Comparison of ENCODE assay signal across 16 cellular contexts in genomic region chr7:113143486-113144257, GRCh38. TPM values are rescaled to one million over a fixed set of nuclear protein-coding genes. Genes with fewer than 3 reads are reported as not detected.
DNase-seq lines count a peak whose midpoint lies in the region; ATAC-seq and TF ChIP-seq lines count a peak whose summit lies in the region.
"Had no signal": no experiment of that assay in that cellular context is flagged by ENCODE, and none has a peak within 500 bp of the region (broad histone marks: within the 10 kb centered on the region; RNA-seq: fewer than 3 reads in every experiment).

No MANE protein-coding gene starts in this region.

- H3K27ac ChIP-seq in heart right ventricle, result no peak overlapping the region
- H3K27ac ChIP-seq: Peyer's patch, spleen had no signal

- intact Hi-C loops in CD14-positive monocyte (cut with micrococcal nuclease) (no loop called here), heart right ventricle (cut with DNase I) (no loop called here)

- peaks cover 0 to 5% (median 2%) of the 10 kb centered on the region in 3 donors for H3K27me3 Mint-ChIP-seq in CD14-positive monocyte (ENCODE audit: low read depth in 3 of 3)
- no peaks in the 10 kb centered on the region for H3K27me3 Mint-ChIP-seq in activated naive CD4-positive, alpha-beta T cell treated with anti-CD3 and anti-CD28 coated beads, Interleukin-2, amount 10 ng/mL, durations not matched to agents 7 days and 5 days

- H3K36me3 ChIP-seq in heart right ventricle, result no peaks in the 10 kb centered on the region
- H3K36me3 ChIP-seq: Peyer's patch, spleen had no signal

- H3K9me3 ChIP-seq in heart right ventricle, result no peaks in the 10 kb centered on the region
- H3K9me3 ChIP-seq: Peyer's patch, spleen had no signal

- H3K9me3 Mint-ChIP-seq in CD14-positive monocyte, result peaks cover 0 to 4% (median 0%) of the 10 kb centered on the region in 7 donors
- H3K9me3 Mint-ChIP-seq in activated naive CD4-positive, alpha-beta T cell treated with anti-CD3 and anti-CD28 coated beads, Interleukin-2, amount 10 ng/mL, durations not matched to agents 7 days and 5 days, result no peaks in the 10 kb centered on the region
- H3K9me3 Mint-ChIP-seq: activated naive CD4-positive, alpha-beta T cell treated with anti-CD3 and anti-CD28 coated beads, Interleukin-2, amount 50 U/mL, for 24 hours had no signal

- DNase-seq in CD14-positive monocyte (ENCODE audit: low spot score) (no peak), NB4 (ENCODE audit: low read depth) (peak; percentile 73), heart right ventricle (no peak), D341Med (ENCODE audit: low spot score) (no peak)
- no peak for DNase-seq in stimulated activated CD8-positive, alpha-beta memory T cell treated with anti-CD3 and anti-CD28 coated beads, Interleukin-4, amount 100 ng/mL, for 48 hours
- no peak for DNase-seq in activated naive CD4-positive, alpha-beta T cell treated with anti-CD3 and anti-CD28 coated beads, Interleukin-2, amount 10 ng/mL, durations not matched to agents 7 days and 5 days
- DNase-seq: ACHN; NCI-H1105 treated with DMSO at 0.1 percent for 48 hours; Peyer's patch; spleen; stimulated activated naive CD8-positive, alpha-beta T cell treated with anti-CD3 and anti-CD28 coated beads, Interleukin-15, Interleukin-2, amounts not matched to agents 100 U/mL and 50 U/mL, for 24 hours had no signal

- TF ChIP-seq CTCF in CD14-positive monocyte (IDR thresholded peaks at IDR 0.05) (no peak), NB4 (IDR thresholded peaks at IDR 0.05; ENCODE audit: low read depth, low read length) (no peak), heart right ventricle (IDR thresholded peaks at IDR 0.05) (no peak)

- H3K27ac Mint-ChIP-seq in CD14-positive monocyte, result peak overlapping the region; percentile 15 to 83 (median 51)
- no peak overlapping the region for H3K27ac Mint-ChIP-seq in activated naive CD4-positive, alpha-beta T cell treated with anti-CD3 and anti-CD28 coated beads, Interleukin-2, amount 10 ng/mL, durations not matched to agents 7 days and 5 days
- H3K27ac Mint-ChIP-seq: activated naive CD4-positive, alpha-beta T cell treated with anti-CD3 and anti-CD28 coated beads, Interleukin-2, amount 50 U/mL, for 24 hours had no signal

- H3K4me1 ChIP-seq in heart right ventricle, result no peaks in the 10 kb centered on the region
- H3K4me1 ChIP-seq: Peyer's patch had no signal

- peak; percentile 47 for ATAC-seq in GM19452 (IDR thresholded peaks at IDR 0.05; ENCODE audit: unreplicated experiment)
- ATAC-seq in HG02973 (IDR thresholded peaks at IDR 0.05; ENCODE audit: unreplicated experiment), result peak; percentile 45
- ATAC-seq in heart right ventricle, result no peak
- ATAC-seq: activated CD4-positive, CD25-positive, alpha-beta regulatory T cell treated with anti-CD3 and anti-CD28 coated beads, Interleukin-2, amount 50 U/mL, for 24 hours; stimulated activated naive CD8-positive, alpha-beta T cell treated with anti-CD3 and anti-CD28 coated beads, Interleukin-15, Interleukin-2, amounts not matched to agents 100 U/mL and 50 U/mL, for 24 hours had no signal

- H3K4me1 Mint-ChIP-seq in CD14-positive monocyte, result peaks cover 15% of the 10 kb centered on the region
- H3K4me1 Mint-ChIP-seq in activated naive CD4-positive, alpha-beta T cell treated with anti-CD3 and anti-CD28 coated beads, Interleukin-2, amount 10 ng/mL, durations not matched to agents 7 days and 5 days, result no peaks in the 10 kb centered on the region
- H3K4me1 Mint-ChIP-seq: activated naive CD4-positive, alpha-beta T cell treated with anti-CD3 and anti-CD28 coated beads, Interleukin-2, amount 50 U/mL, for 24 hours had no signal

- no peak overlapping the region for H3K4me3 ChIP-seq in NB4 (ENCODE audit: low read depth, low read length)
- no peak overlapping the region for H3K4me3 ChIP-seq in heart right ventricle
- H3K4me3 ChIP-seq: Peyer's patch, spleen had no signal

- no peaks in the 10 kb centered on the region for H3K27me3 ChIP-seq in heart right ventricle
- H3K27me3 ChIP-seq: Peyer's patch had no signal

- WGBS in heart right ventricle, 2 donors, result 72 to 79% methylated on average over 2 of the region's 2 CpGs

- TF ChIP-seq POLR2A in NB4 (IDR thresholded peaks at IDR 0.05; ENCODE audit: extremely low read depth, insufficient read length), result no peak

- H3K4me3 Mint-ChIP-seq in CD14-positive monocyte, result no peak overlapping the region
- no peak overlapping the region for H3K4me3 Mint-ChIP-seq in activated naive CD4-positive, alpha-beta T cell treated with anti-CD3 and anti-CD28 coated beads, Interleukin-2, amount 10 ng/mL, durations not matched to agents 7 days and 5 days
- H3K4me3 Mint-ChIP-seq: activated naive CD4-positive, alpha-beta T cell treated with anti-CD3 and anti-CD28 coated beads, Interleukin-2, amount 50 U/mL, for 24 hours had no signal

- CTCF ChIA-PET in activated naive CD4-positive, alpha-beta T cell treated with anti-CD3 and anti-CD28 coated beads, Interleukin-2, amount 10 ng/mL, durations not matched to agents 7 days and 5 days (lab: Charles Lee), result no interaction called here

- H3K36me3 Mint-ChIP-seq in CD14-positive monocyte, result no peaks in the 10 kb centered on the region
- H3K36me3 Mint-ChIP-seq in activated naive CD4-positive, alpha-beta T cell treated with anti-CD3 and anti-CD28 coated beads, Interleukin-2, amount 10 ng/mL, durations not matched to agents 7 days and 5 days, result no peaks in the 10 kb centered on the region
- H3K36me3 Mint-ChIP-seq: activated naive CD4-positive, alpha-beta T cell treated with anti-CD3 and anti-CD28 coated beads, Interleukin-2, amount 50 U/mL, for 24 hours had no signal

RNA-seq across cellular contexts. Expression of gene SMIM30, which starts 25.3 kb away (rescaled TPM):
- 10 to 100 TPM; 43.6 to 55.0 TPM for polyA plus RNA-seq in CD14-positive monocyte
- 100 to 1,000 TPM in 9 of 10 donors, 10 to 100 TPM in 1; 87.2 to 190 (median 164) TPM for total RNA-seq in heart right ventricle
- polyA plus RNA-seq in heart right ventricle, result 100 to 1,000 TPM in 1 of 2 donors, 10 to 100 TPM in 1; 77.0 to 411 TPM

RNA-seq across cellular contexts. Expression of gene GPR85, which starts 57.0 kb away (rescaled TPM):
- polyA plus RNA-seq in CD14-positive monocyte, result not detected
- 1 to 10 TPM in 5 of 10 donors, under 1 TPM in 5; 0.50 to 4.5 (median 1.2) TPM for total RNA-seq in heart right ventricle
- polyA plus RNA-seq in heart right ventricle, result under 1 TPM; 0.15 to 0.58 TPM
- total RNA-seq: G401, Peyer's patch had no signal

Comparison
In these comparisons a context has a peak if more than half of its experiments do, and no peak if none do; other contexts are left out.
1. ATAC-seq: peak in GM19452 (single experiment) and HG02973 (single experiment); none in heart right ventricle (0 of 8).